Comparison of ENCODE assay signal across 1 cellular context in genomic region chr1:118878661-118879060, GRCh38.
TF ChIP-seq lines count a peak whose summit lies in the region.

No MANE protein-coding gene starts in this region.

TF ChIP-seq in HEK293, 187 proteins besides CTCF, POLR2A, EP300 and RAD21 (continued from another document and continues in another):
- TF ChIP-seq ZNF518A (tag by site-specific recombination; conservative IDR thresholded peaks at IDR 0.05; ENCODE audit: low read depth) (0 out of 2 replicates have a peak, but pooled peaks have one; percentile 27), KLF1 (tag by site-specific recombination; IDR thresholded peaks at IDR 0.05) (no peak), ZNF433 (tag by site-specific recombination; IDR thresholded peaks at IDR 0.05; ENCODE audit: low read depth) (no peak), ZNF792 (tag by site-specific recombination; IDR thresholded peaks at IDR 0.05) (no peak), ZNF362 (tag by site-specific recombination; IDR thresholded peaks at IDR 0.05) (no peak), GLI4 (tag by site-specific recombination; IDR thresholded peaks at IDR 0.05) (no peak), ZNF580 (tag by site-specific recombination; IDR thresholded peaks at IDR 0.05) (peak; percentile 61; the same call in 1 of the 2 replicates), SP2 (tag by site-specific recombination; IDR thresholded peaks at IDR 0.05) (no peak), ZSCAN30 (tag by site-specific recombination; IDR thresholded peaks at IDR 0.05) (peak; percentile 89), ZNF280D (tag by site-specific recombination; IDR thresholded peaks at IDR 0.05) (no peak), ZBTB6 (tag by site-specific recombination; IDR thresholded peaks at IDR 0.05) (no peak), ZNF76 (tag by site-specific recombination; IDR thresholded peaks at IDR 0.05; ENCODE audit: borderline replicate concordance, low read depth) (no peak), ZNF416 (tag by site-specific recombination; IDR thresholded peaks at IDR 0.05) (no peak), ZFP41 (tag by site-specific recombination; IDR thresholded peaks at IDR 0.05; ENCODE audit: borderline replicate concordance) (no peak), EGR2 (tag by site-specific recombination; IDR thresholded peaks at IDR 0.05; ENCODE audit: low read depth) (peak; percentile 85), ZBTB7A (tag by site-specific recombination; IDR thresholded peaks at IDR 0.05; ENCODE audit: low read depth) (no peak), ZNF501 (tag by site-specific recombination; IDR thresholded peaks at IDR 0.05) (no peak), ZNF785 (tag by site-specific recombination; IDR thresholded peaks at IDR 0.05) (no peak), ZSCAN16 (tag by site-specific recombination; IDR thresholded peaks at IDR 0.05) (no peak), ZNF24 (tag by site-specific recombination; IDR thresholded peaks at IDR 0.05) (peak; percentile 36; the same call in 1 of the 2 replicates), GFI1B (tag by site-specific recombination; IDR thresholded peaks at IDR 0.05) (no peak), ZNF664 (tag by site-specific recombination; IDR thresholded peaks at IDR 0.05) (no peak), ZNF658 (tag by site-specific recombination; IDR thresholded peaks at IDR 0.05) (no peak), ZNF280C (tag by site-specific recombination; IDR thresholded peaks at IDR 0.05) (no peak), ZNF423 (tag by site-specific recombination; IDR thresholded peaks at IDR 0.05) (no peak), SCRT2 (tag by site-specific recombination; IDR thresholded peaks at IDR 0.05) (no peak), KLF16 (tag by site-specific recombination; IDR thresholded peaks at IDR 0.05) (no peak), ZNF621 (tag by site-specific recombination; IDR thresholded peaks at IDR 0.05) (no peak), ATF2 (tag by site-specific recombination; IDR thresholded peaks at IDR 0.05; ENCODE audit: low read depth) (no peak), ZNF350 (tag by site-specific recombination; IDR thresholded peaks at IDR 0.05) (no peak), YY2 (tag by site-specific recombination; IDR thresholded peaks at IDR 0.05) (no peak), KLF8 (tag by site-specific recombination; IDR thresholded peaks at IDR 0.05) (no peak), ZNF473 (tag by site-specific recombination; IDR thresholded peaks at IDR 0.05) (no peak), ZNF514 (tag by site-specific recombination; IDR thresholded peaks at IDR 0.05) (no peak), ZFP69B (tag by site-specific recombination; IDR thresholded peaks at IDR 0.05) (peak; percentile 78), ZNF324 (tag by site-specific recombination; IDR thresholded peaks at IDR 0.05) (no peak), ZBTB8A (tag by site-specific recombination; IDR thresholded peaks at IDR 0.05) (no peak), ZNF488 (tag by site-specific recombination; IDR thresholded peaks at IDR 0.05) (no peak), MZF1 (tag by site-specific recombination; IDR thresholded peaks at IDR 0.05; ENCODE audit: borderline replicate concordance) (no peak), ZNF404 (tag by site-specific recombination; IDR thresholded peaks at IDR 0.05) (no peak), ZNF768 (tag by site-specific recombination; IDR thresholded peaks at IDR 0.05) (no peak), IKZF3 (tag by site-specific recombination; IDR thresholded peaks at IDR 0.05) (0 out of 2 replicates have a peak, but pooled peaks have one; percentile 20), ZNF776 (tag by site-specific recombination; IDR thresholded peaks at IDR 0.05; ENCODE audit: borderline replicate concordance) (no peak), ZNF645 (tag by site-specific recombination; IDR thresholded peaks at IDR 0.05) (no peak), ZNF449 (tag by site-specific recombination; IDR thresholded peaks at IDR 0.05) (no peak), ZBTB21 (tag by site-specific recombination; IDR thresholded peaks at IDR 0.05) (no peak), ZNF37A (tag by site-specific recombination; IDR thresholded peaks at IDR 0.05) (no peak), FEZF1 (tag by site-specific recombination; IDR thresholded peaks at IDR 0.05) (peak; percentile 100), ZFHX2 (tag by site-specific recombination; conservative IDR thresholded peaks at IDR 0.05) (peak; percentile 89), ZBTB1 (tag by site-specific recombination; IDR thresholded peaks at IDR 0.05) (no peak), ZNF548 (tag by site-specific recombination; IDR thresholded peaks at IDR 0.05) (no peak)
